ENCODE assay signal across 8 cellular contexts in the genomic region with DNA sequence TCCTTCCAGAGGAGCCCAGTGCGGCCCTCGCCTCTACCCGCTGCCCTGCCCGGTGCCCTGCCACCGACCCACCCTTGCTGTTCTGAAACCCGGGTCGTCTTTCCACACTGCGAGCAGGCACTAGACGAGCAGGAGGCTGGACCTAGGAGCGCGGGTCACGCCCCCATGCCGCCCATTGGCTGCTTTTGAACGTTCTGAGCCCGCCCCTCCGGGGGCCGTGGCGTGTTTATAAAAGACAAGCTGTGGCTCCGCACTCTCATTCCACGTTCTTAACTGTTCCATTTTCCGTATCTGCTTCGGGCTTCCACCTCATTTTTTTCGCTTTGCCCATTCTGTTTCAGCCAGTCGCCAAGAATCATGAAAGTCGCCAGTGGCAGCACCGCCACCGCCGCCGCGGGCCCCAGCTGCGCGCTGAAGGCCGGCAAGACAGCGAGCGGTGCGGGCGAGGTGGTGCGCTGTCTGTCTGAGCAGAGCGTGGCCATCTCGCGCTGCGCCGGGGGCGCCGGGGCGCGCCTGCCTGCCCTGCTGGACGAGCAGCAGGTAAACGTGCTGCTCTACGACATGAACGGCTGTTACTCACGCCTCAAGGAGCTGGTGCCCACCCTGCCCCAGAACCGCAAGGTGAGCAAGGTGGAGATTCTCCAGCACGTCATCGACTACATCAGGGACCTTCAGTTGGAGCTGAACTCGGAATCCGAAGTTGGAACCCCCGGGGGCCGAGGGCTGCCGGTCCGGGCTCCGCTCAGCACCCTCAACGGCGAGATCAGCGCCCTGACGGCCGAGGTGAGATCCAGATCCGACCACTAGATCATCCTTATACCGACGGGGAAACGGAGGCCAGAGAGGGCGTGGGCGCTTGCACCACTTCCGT. TPM values are rescaled to one million over a fixed set of nuclear protein-coding genes. Genes with fewer than 3 reads are reported as not detected.
DNase-seq lines count a peak whose midpoint lies in the region; ATAC-seq and TF ChIP-seq lines count a peak whose summit lies in the region.

TSS of gene ID1 (plus strand) at position 259 of the 871 bp plus-strand sequence. CDS start at position 358, 99 bp downstream.

- TF ChIP-seq POLR2A in GM15510 (IDR thresholded peaks at IDR 0.05; ENCODE audit: borderline replicate concordance, extremely low read depth, insufficient read length), result peak; percentile 20
- TF ChIP-seq POLR2A in heart left ventricle (IDR thresholded peaks at IDR 0.05), result peak; percentile 16 to 98
- peak; percentile 100 for TF ChIP-seq POLR2A in transverse colon (IDR thresholded peaks at IDR 0.05)

- TF ChIP-seq EP300 in transverse colon (IDR thresholded peaks at IDR 0.05; ENCODE audit: low read depth), result no peak

- intact Hi-C loops in heart left ventricle (cut with DNase I), result loop anchor here in 4 of 10 donors (2.0 kb wide), 1 partner anchor 32 kb away; no protein-coding TSS in a partner anchor
- intact Hi-C loops in posterior cingulate gyrus (cut with DNase I), result no loop called here
- intact Hi-C loops in transverse colon (cut with DNase I; ENCODE audit: low total_unique reads), result no loop called here

- in situ Hi-C loops in transverse colon (cut with MboI; ENCODE audit: low pct_ligation_motif_present in 1 of 4, low pct_unique_long_range_greater_than_20kb in 1 of 4, low sequenced_read_pairs in 3 of 4), result no loop called here

- H3K4me1 ChIP-seq in heart left ventricle (peaks cover 0 to 56% (median 26%) of the 10 kb centered on the region in 12 donors), transverse colon (peaks cover 19 to 56% (median 48%) of the 10 kb centered on the region in 4 donors)

- H3K9me3 Mint-ChIP-seq in T-helper 1 cell treated with Interleukin-12 subunit alpha and Interleukin-12 subunit beta and Interleukin-4 antibody, amounts not matched to agents 30 μg/mL and 1 μg/mL, for 36 hours, result no peaks in the 10 kb centered on the region

- H3K4me3 ChIP-seq in heart left ventricle, result peak within 1 kb of the TSS; percentile 58 to 91 (median 74)
- peak within 1 kb of the TSS; percentile 61 to 85 (median 72) for H3K4me3 ChIP-seq in transverse colon

- H3K36me3 ChIP-seq in heart left ventricle (peaks cover 0 to 13% (median 0%) of the 10 kb centered on the region in 9 donors), transverse colon (no peaks in the 10 kb centered on the region)

- peaks cover 20% of the 10 kb centered on the region for H3K4me1 Mint-ChIP-seq in T-helper 1 cell treated with Interleukin-12 subunit alpha and Interleukin-12 subunit beta and Interleukin-4 antibody, amounts not matched to agents 30 μg/mL and 1 μg/mL, for 36 hours (ENCODE audit: low read depth)

- H3K36me3 Mint-ChIP-seq in T-helper 1 cell treated with Interleukin-12 subunit alpha and Interleukin-12 subunit beta and Interleukin-4 antibody, amounts not matched to agents 30 μg/mL and 1 μg/mL, for 36 hours (ENCODE audit: low read depth), result no peaks in the 10 kb centered on the region

- H3K9me3 ChIP-seq in heart left ventricle (no peaks in the 10 kb centered on the region), transverse colon (no peaks in the 10 kb centered on the region)

- ATAC-seq in HG02938 (IDR thresholded peaks at IDR 0.05; ENCODE audit: unreplicated experiment), result peak; percentile 90
- peak; percentile 87 to 91 (median 90) for ATAC-seq in heart left ventricle

- DNase-seq in NCI-H1694 treated with DMSO at 0.1 percent for 48 hours (lab: John Stamatoyannopoulos, UW) (peak; percentile 97), amniotic stem cell (lab: John Stamatoyannopoulos, UW) (peak; percentile 95), heart left ventricle (peak; percentile 95 to 96 (median 96)), posterior cingulate gyrus (peak; percentile 89 to 99 (median 94)), transverse colon (peak; percentile 97)

- H3K27ac ChIP-seq in heart left ventricle, result peak within 1 kb of the TSS; percentile 83 to 96 (median 92)
- peak within 1 kb of the TSS; percentile 91 to 93 (median 92) for H3K27ac ChIP-seq in transverse colon

- TF ChIP-seq CTCF in heart left ventricle (IDR thresholded peaks at IDR 0.05) (no peak), transverse colon (IDR thresholded peaks at IDR 0.05) (peak in 1 of 5 experiments; percentile 8)

- H3K27me3 ChIP-seq in heart left ventricle, result peaks cover 0 to 14% (median 0%) of the 10 kb centered on the region in 9 donors
- H3K27me3 ChIP-seq in transverse colon, result no peaks in the 10 kb centered on the region

- H3K4me3 Mint-ChIP-seq in T-helper 1 cell treated with Interleukin-12 subunit alpha and Interleukin-12 subunit beta and Interleukin-4 antibody, amounts not matched to agents 30 μg/mL and 1 μg/mL, for 36 hours, result peak within 1 kb of the TSS; percentile 90

- H3K27ac Mint-ChIP-seq in T-helper 1 cell treated with Interleukin-12 subunit alpha and Interleukin-12 subunit beta and Interleukin-4 antibody, amounts not matched to agents 30 μg/mL and 1 μg/mL, for 36 hours, result peak within 1 kb of the TSS; percentile 63

- WGBS in heart left ventricle, 4 donors, result 0 to 1% (median 1%) methylated on average over 46 to 74 of the region's 74 CpGs
- 0 to 1% methylated on average over 1 to 67 of the region's 74 CpGs for WGBS in transverse colon (ENCODE audit: low coverage in 1 of 2), 2 donors

- peaks cover 57% of the 10 kb centered on the region for H3K27me3 Mint-ChIP-seq in T-helper 1 cell treated with Interleukin-12 subunit alpha and Interleukin-12 subunit beta and Interleukin-4 antibody, amounts not matched to agents 30 μg/mL and 1 μg/mL, for 36 hours (ENCODE audit: low read depth)

RNA-seq across cellular contexts. Expression of gene ID1, which starts in this region (rescaled TPM):
- 100 to 1,000 TPM in 6 of 9 donors, 10 to 100 TPM in 3; 72.4 to 619 (median 112) TPM for total RNA-seq in heart left ventricle
- polyA plus RNA-seq in heart left ventricle, result 100 to 1,000 TPM; 140 to 327 TPM
- total RNA-seq in transverse colon, result 1,000 to 10,000 TPM in 1 of 4 donors, 100 to 1,000 TPM in 3; 516 to 1,015 (median 933) TPM

Comparison
In these comparisons a context has a peak if more than half of its experiments do, and no peak if none do; other contexts are left out.
1. Peak in every context shown above with its lines: DNase-seq, ATAC-seq, H3K4me3 ChIP-seq and H3K27ac ChIP-seq.
2. POLR2A ChIP-seq: peak in every context shown above with its lines; median percentile 100 in transverse colon; 57 in heart left ventricle; 20 in GM15510.